Comparison of ENCODE assay signal across 1 cellular context in genomic region chr3:17771177-17772048, GRCh38.
TF ChIP-seq lines count a peak whose summit lies in the region.

No MANE protein-coding gene starts in this region.

TF ChIP-seq in endothelial cell of umbilical vein, 7 proteins besides CTCF, POLR2A, EP300 and RAD21:
- TF ChIP-seq GATA2 (IDR thresholded peaks at IDR 0.05; ENCODE audit: insufficient read depth, insufficient read length, low read depth, low read length) (no peak), FOS (IDR thresholded peaks at IDR 0.05; ENCODE audit: borderline replicate concordance, insufficient read depth, low read length) (no peak), MYC (IDR thresholded peaks at IDR 0.05; ENCODE audit: low read depth, low read length) (no peak), JUN (IDR thresholded peaks at IDR 0.05; ENCODE audit: borderline replicate concordance, insufficient read depth, insufficient read length, low read depth) (no peak), MAX (IDR thresholded peaks at IDR 0.05; ENCODE audit: insufficient read depth, insufficient read length) (no peak), POLR2AphosphoS5 (IDR thresholded peaks at IDR 0.05; ENCODE audit: insufficient read depth, low read depth, low read length) (no peak), EZH2 (IDR thresholded peaks at IDR 0.05; ENCODE audit: borderline replicate concordance, low read depth, low read length, severe bottlenecking) (no peak)
